In genomic region chr11:3231550-3231850, GRCh38 we compare ENCODE assay signal across 18 cellular contexts. TPM values are rescaled to one million over a fixed set of nuclear protein-coding genes. Genes with fewer than 3 reads are reported as not detected.
DNase-seq lines count a peak whose midpoint lies in the region; ATAC-seq and TF ChIP-seq lines count a peak whose summit lies in the region.
"Had no signal": no experiment of that assay in that cellular context is flagged by ENCODE, and none has a peak within 500 bp of the region (broad histone marks: within the 10 kb centered on the region; RNA-seq: fewer than 3 reads in every experiment).

No MANE protein-coding gene starts in this region.

- no peak overlapping the region for H3K4me3 Mint-ChIP-seq in dendritic cell treated with granulocyte-macrophage colony-stimulating factor and Interleukin-4, amounts not matched to agents 40 ng/mL and 50 ng/mL, for 4 days
- H3K4me3 Mint-ChIP-seq: CD4-positive, alpha-beta T cell had no signal

- POLR2A ChIA-PET in GM10248 (lab: Yijun Ruan, JAX) = no interaction called here

- CTCF ChIA-PET in GM10248 (lab: Yijun Ruan, JAX) = interaction anchor here (0.9 kb wide), 1 partner anchor 8 kb away, joined by 3 read pairs; no protein-coding TSS in a partner anchor

- H3K9me3 ChIP-seq in thoracic aorta = no peaks in the 10 kb centered on the region
- H3K9me3 ChIP-seq: BE2C, Caco-2, SJCRH30 had no signal

- peak overlapping the region; percentile 58 for H3K4me3 ChIP-seq in thoracic aorta
- H3K4me3 ChIP-seq: PC-9, SJCRH30 had no signal

- no peaks in the 10 kb centered on the region for H3K36me3 Mint-ChIP-seq in dendritic cell treated with granulocyte-macrophage colony-stimulating factor and Interleukin-4, amounts not matched to agents 40 ng/mL and 50 ng/mL, for 4 days (ENCODE audit: low read depth)

- H3K36me3 ChIP-seq in thoracic aorta = no peaks in the 10 kb centered on the region
- H3K36me3 ChIP-seq: BE2C, SJCRH30 had no signal

- H3K27me3 Mint-ChIP-seq in dendritic cell treated with granulocyte-macrophage colony-stimulating factor and Interleukin-4, amounts not matched to agents 40 ng/mL and 50 ng/mL, for 4 days = peaks cover 70% of the 10 kb centered on the region
- H3K27me3 Mint-ChIP-seq: CD4-positive, alpha-beta T cell had no signal

- no peaks in the 10 kb centered on the region for H3K9me3 Mint-ChIP-seq in dendritic cell treated with granulocyte-macrophage colony-stimulating factor and Interleukin-4, amounts not matched to agents 40 ng/mL and 50 ng/mL, for 4 days
- H3K9me3 Mint-ChIP-seq: CD4-positive, alpha-beta T cell had no signal

- TF ChIP-seq CTCF in GM10248 (IDR thresholded peaks at IDR 0.05; ENCODE audit: control extremely low read depth, extremely low read depth, low read depth, missing control alignments) (no peak), thoracic aorta (IDR thresholded peaks at IDR 0.05) (no peak)

- H3K4me1 Mint-ChIP-seq in dendritic cell treated with granulocyte-macrophage colony-stimulating factor and Interleukin-4, amounts not matched to agents 40 ng/mL and 50 ng/mL, for 4 days (ENCODE audit: low read depth) = peaks cover 17% of the 10 kb centered on the region

- peak; percentile 69 for DNase-seq in DMS79 (lab: John Stamatoyannopoulos, UW)
- peak; percentile 11 for DNase-seq in GM10248 (ENCODE audit: extremely low spot score)
- DNase-seq in thoracic aorta (ENCODE audit: low spot score) = no peak
- no peak for DNase-seq in G401 (ENCODE audit: low spot score)
- DNase-seq in DMS53 (lab: John Stamatoyannopoulos, UW) = no peak
- DNase-seq: Caco-2; CD4-positive, alpha-beta T cell; GOT3; NCI-H1105; NCI-H2107; NCI-H226; NCI-H526 treated with DMSO at 0.1 percent for 48 hours; SJCRH30 had no signal

- intact Hi-C loops in dendritic cell treated with granulocyte-macrophage colony-stimulating factor and Interleukin-4, amounts not matched to agents 40 ng/mL and 50 ng/mL, for 4 days (cut with micrococcal nuclease) = no loop called here

- H3K27me3 ChIP-seq in thoracic aorta (replicated peaks; ENCODE audit: insufficient read depth) = no peaks in the 10 kb centered on the region
- H3K27me3 ChIP-seq: BE2C, SJCRH30 had no signal

- peak overlapping the region; percentile 25 for H3K27ac Mint-ChIP-seq in dendritic cell treated with granulocyte-macrophage colony-stimulating factor and Interleukin-4, amounts not matched to agents 40 ng/mL and 50 ng/mL, for 4 days
- H3K27ac Mint-ChIP-seq: CD4-positive, alpha-beta T cell had no signal

- in situ Hi-C loops in G401 (cut with HindIII; ENCODE audit: low sequenced_read_pairs) = no loop called here

- H3K4me1 ChIP-seq in thoracic aorta (ENCODE audit: control insufficient read depth in 1 of 2, low read depth in 2 of 2) = peaks cover 0 to 12% of the 10 kb centered on the region in 2 donors
- H3K4me1 ChIP-seq: BE2C, Caco-2, SJCRH30 had no signal

- no peak for ATAC-seq in thoracic aorta (ENCODE audit: insufficient number of reproducible peaks, low FRiP score, low read depth)
- no peak for ATAC-seq in GM21723 (IDR thresholded peaks at IDR 0.05; ENCODE audit: unreplicated experiment)

- no peak overlapping the region for H3K27ac ChIP-seq in thoracic aorta
- H3K27ac ChIP-seq: PC-9, SJCRH30 had no signal

RNA-seq across cellular contexts. Expression of gene MRGPRE, which starts 0.7 kb away (rescaled TPM):
- not detected for total RNA-seq in thoracic aorta
- not detected in 2 replicates for total RNA-seq in G401 (2014; rRNA removed; shearing (Covaris generic))
- total RNA-seq: Caco-2; CD4-positive, alpha-beta T cell; PC-9; SJCRH30; T-helper 1 cell treated with Interleukin-12 subunit alpha and Interleukin-12 subunit beta and Interleukin-4 antibody, amounts not matched to agents 30 ng/mL and 1 ng/mL, for 36 hours had no signal

RNA-seq across cellular contexts. Expression of gene MRGPRG, which starts 12.9 kb away (rescaled TPM):
- total RNA-seq in thoracic aorta = not detected
- total RNA-seq in G401 (2014; rRNA removed; shearing (Covaris generic)) = not detected in 2 replicates
- total RNA-seq: Caco-2; CD4-positive, alpha-beta T cell; PC-9; SJCRH30; T-helper 1 cell treated with Interleukin-12 subunit alpha and Interleukin-12 subunit beta and Interleukin-4 antibody, amounts not matched to agents 30 ng/mL and 1 ng/mL, for 36 hours had no signal

Comparison
In these comparisons a context has a peak if more than half of its experiments do, and no peak if none do; other contexts are left out.
1. DNase-seq: peak in DMS79 (single experiment) and GM10248 (single experiment); none in thoracic aorta (single experiment), G401 (single experiment) and DMS53 (single experiment).